ENCODE assay signal across 20 cellular contexts in genomic region chr3:45980229-45980813, GRCh38. TPM values are rescaled to one million over a fixed set of nuclear protein-coding genes. Genes with fewer than 3 reads are reported as not detected.
DNase-seq lines count a peak whose midpoint lies in the region; ATAC-seq and TF ChIP-seq lines count a peak whose summit lies in the region.
"Had no signal": no experiment of that assay in that cellular context is flagged by ENCODE, and none has a peak within 500 bp of the region (broad histone marks: within the 10 kb centered on the region; RNA-seq: fewer than 3 reads in every experiment).

No MANE protein-coding gene starts in this region.

- H3K27me3 ChIP-seq in skeletal muscle tissue (ENCODE audit: control insufficient read depth in 3 of 3, insufficient read depth in 3 of 3, low read length in 3 of 3) (no peaks in the 10 kb centered on the region), vagina (no peaks in the 10 kb centered on the region), aorta (ENCODE audit: control insufficient read depth in 1 of 2, insufficient read depth in 2 of 2, low read length in 1 of 2) (no peaks in the 10 kb centered on the region)
- H3K27me3 ChIP-seq: body of pancreas, esophagus squamous epithelium, tibial artery had no signal

- peak overlapping the region; percentile 77 to 80 for H3K27ac Mint-ChIP-seq in natural killer cell treated with Interleukin-12 subunit alpha and Interleukin-12 subunit beta and Interleukin-15 and Interleukin-18, amount 100 ng/mL, for 72 hours
- H3K27ac Mint-ChIP-seq in natural killer cell, result no peak overlapping the region
- peak overlapping the region; percentile 7 for H3K27ac Mint-ChIP-seq in activated CD4-positive, alpha-beta memory T cell treated with anti-CD3 and anti-CD28 coated beads, Interleukin-2, amount 10 ng/mL, durations not matched to agents 7 days and 5 days

- H3K4me1 Mint-ChIP-seq in natural killer cell treated with Interleukin-12 subunit alpha and Interleukin-12 subunit beta and Interleukin-15 and Interleukin-18, amount 100 ng/mL, for 72 hours (ENCODE audit: low read depth in 2 of 2), result peaks cover 43 to 44% of the 10 kb centered on the region in 2 donors
- H3K4me1 Mint-ChIP-seq in natural killer cell, result peaks cover 33 to 41% of the 10 kb centered on the region in 2 donors
- peaks cover 74% of the 10 kb centered on the region for H3K4me1 Mint-ChIP-seq in activated CD4-positive, alpha-beta memory T cell treated with anti-CD3 and anti-CD28 coated beads, Interleukin-2, amount 10 ng/mL, durations not matched to agents 7 days and 5 days

- no peaks in the 10 kb centered on the region for H3K9me3 Mint-ChIP-seq in natural killer cell treated with Interleukin-12 subunit alpha and Interleukin-12 subunit beta and Interleukin-15 and Interleukin-18, amount 100 ng/mL, for 72 hours
- H3K9me3 Mint-ChIP-seq in natural killer cell, result no peaks in the 10 kb centered on the region
- no peaks in the 10 kb centered on the region for H3K9me3 Mint-ChIP-seq in activated CD4-positive, alpha-beta memory T cell treated with anti-CD3 and anti-CD28 coated beads, Interleukin-2, amount 10 ng/mL, durations not matched to agents 7 days and 5 days

- CTCF ChIA-PET in activated CD4-positive, alpha-beta memory T cell treated with anti-CD3 and anti-CD28 coated beads, Interleukin-2, amount 10 ng/mL, durations not matched to agents 7 days and 5 days (lab: Charles Lee), result interaction anchor here (0.7 kb wide), 2 partner anchors 39 to 389 kb away, joined by 3 read pairs; no protein-coding TSS in a partner anchor

- DNase-seq in natural killer cell treated with Interleukin-12 subunit alpha and Interleukin-12 subunit beta and Interleukin-15 and Interleukin-18, amount 100 ng/mL, for 72 hours (ENCODE audit: low spot score), result no peak
- no peak for DNase-seq in natural killer cell
- no peak for DNase-seq in activated CD4-positive, alpha-beta memory T cell treated with anti-CD3 and anti-CD28 coated beads, Interleukin-2, amount 10 ng/mL, durations not matched to agents 7 days and 5 days
- no peak for DNase-seq in vagina (ENCODE audit: extremely low spot score in 2 of 2)
- no peak for DNase-seq in aorta
- DNase-seq: body of pancreas, DMS79, esophagus squamous epithelium, mammary epithelial cell, NCI-H69, nucleus accumbens, SHP77, SW 1271, tibial artery had no signal

- intact Hi-C loops in natural killer cell (cut with micrococcal nuclease), result no loop called here
- intact Hi-C loops in vagina (cut with DNase I), result no loop called here
- intact Hi-C loops in aorta (cut with DNase I), result loop anchor here in 1 of 2 donors (10.0 kb wide), 2 partner anchors 306 to 386 kb away; partner anchors contain the start of gene LIMD1

- H3K27ac ChIP-seq in skeletal muscle tissue (ENCODE audit: low read depth, low read length) (peak overlapping the region; percentile 45), vagina (peak overlapping the region; percentile 20), aorta (ENCODE audit: low read depth in 1 of 2, low read length in 2 of 2) (no peak overlapping the region)
- H3K27ac ChIP-seq: body of pancreas, tibial artery had no signal

- TF ChIP-seq CTCF in natural killer cell (IDR thresholded peaks at IDR 0.05) (no peak), vagina (IDR thresholded peaks at IDR 0.05) (no peak)

- H3K4me1 ChIP-seq in skeletal muscle tissue (ENCODE audit: control insufficient read depth in 3 of 3, insufficient read depth in 3 of 3, low read length in 3 of 3) (peaks cover 73 to 88% (median 80%) of the 10 kb centered on the region in 3 donors), vagina (peaks cover 56% of the 10 kb centered on the region), aorta (ENCODE audit: control insufficient read depth in 1 of 2, insufficient read depth in 2 of 2, low read length in 2 of 2) (peaks cover 4 to 10% of the 10 kb centered on the region in 2 donors)

- H3K4me3 ChIP-seq in skeletal muscle tissue (ENCODE audit: low read length in 3 of 3) (no peak overlapping the region), vagina (no peak overlapping the region), aorta (ENCODE audit: low read length in 2 of 2) (no peak overlapping the region)
- H3K4me3 ChIP-seq: body of pancreas, esophagus squamous epithelium, K562, tibial artery had no signal

- peaks cover 18% of the 10 kb centered on the region for H3K36me3 Mint-ChIP-seq in natural killer cell treated with Interleukin-12 subunit alpha and Interleukin-12 subunit beta and Interleukin-15 and Interleukin-18, amount 100 ng/mL, for 72 hours
- H3K36me3 Mint-ChIP-seq in natural killer cell, result peaks cover 28% of the 10 kb centered on the region
- H3K36me3 Mint-ChIP-seq in activated CD4-positive, alpha-beta memory T cell treated with anti-CD3 and anti-CD28 coated beads, Interleukin-2, amount 10 ng/mL, durations not matched to agents 7 days and 5 days (ENCODE audit: low read depth), result peaks cover 90% of the 10 kb centered on the region

- 81 to 86% methylated on average over 7 of the region's 7 CpGs for WGBS in aorta, 2 donors

- POLR2A ChIA-PET in activated CD4-positive, alpha-beta memory T cell treated with anti-CD3 and anti-CD28 coated beads, Interleukin-2, amount 10 ng/mL, durations not matched to agents 7 days and 5 days (lab: Charles Lee), result interaction anchor here (0.9 to 11.4 kb wide), 10 partner anchors 9 to 117 kb away, joined by 3 to 177 read pairs (median 4); partner anchors contain the start of genes CXCR6 and FYCO1

- H3K4me3 Mint-ChIP-seq in natural killer cell treated with Interleukin-12 subunit alpha and Interleukin-12 subunit beta and Interleukin-15 and Interleukin-18, amount 100 ng/mL, for 72 hours, result peak overlapping the region; percentile 32
- no peak overlapping the region for H3K4me3 Mint-ChIP-seq in natural killer cell
- no peak overlapping the region for H3K4me3 Mint-ChIP-seq in activated CD4-positive, alpha-beta memory T cell treated with anti-CD3 and anti-CD28 coated beads, Interleukin-2, amount 10 ng/mL, durations not matched to agents 7 days and 5 days

- no peak for TF ChIP-seq POLR2A in vagina (IDR thresholded peaks at IDR 0.05)

- H3K9me3 ChIP-seq in skeletal muscle tissue (ENCODE audit: control insufficient read depth in 3 of 3, low read length in 3 of 3) (no peaks in the 10 kb centered on the region), vagina (no peaks in the 10 kb centered on the region), aorta (ENCODE audit: control insufficient read depth, low read length) (no peaks in the 10 kb centered on the region)
- H3K9me3 ChIP-seq: body of pancreas, esophagus squamous epithelium, tibial artery had no signal

- no peaks in the 10 kb centered on the region for H3K27me3 Mint-ChIP-seq in natural killer cell treated with Interleukin-12 subunit alpha and Interleukin-12 subunit beta and Interleukin-15 and Interleukin-18, amount 100 ng/mL, for 72 hours
- H3K27me3 Mint-ChIP-seq in natural killer cell (ENCODE audit: low read depth in 2 of 2), result no peaks in the 10 kb centered on the region
- H3K27me3 Mint-ChIP-seq in activated CD4-positive, alpha-beta memory T cell treated with anti-CD3 and anti-CD28 coated beads, Interleukin-2, amount 10 ng/mL, durations not matched to agents 7 days and 5 days, result no peaks in the 10 kb centered on the region

- H3K9ac ChIP-seq in skeletal muscle tissue (ENCODE audit: low read depth in 1 of 3, low read length in 3 of 3), result no peak overlapping the region

- no peak for ATAC-seq in natural killer cell treated with Interleukin-12 subunit alpha and Interleukin-12 subunit beta and Interleukin-15 and Interleukin-18, amount 100 ng/mL, for 72 hours
- ATAC-seq in natural killer cell, result no peak
- ATAC-seq in aorta (ENCODE audit: low FRiP score), result no peak
- ATAC-seq in GM18867 (IDR thresholded peaks at IDR 0.05; ENCODE audit: unreplicated experiment), result no peak
- no peak for ATAC-seq in HG03025 (IDR thresholded peaks at IDR 0.05; ENCODE audit: low FRiP score, unreplicated experiment)
- ATAC-seq: body of pancreas, K562 had no signal

- H3K36me3 ChIP-seq in skeletal muscle tissue (ENCODE audit: control insufficient read depth in 3 of 3, insufficient read depth in 3 of 3, low read length in 3 of 3) (peaks cover 31 to 64% (median 60%) of the 10 kb centered on the region in 3 donors), vagina (peaks cover 0 to 51% of the 10 kb centered on the region in 2 donors), aorta (ENCODE audit: control insufficient read depth in 1 of 2, insufficient read depth in 2 of 2, low read length in 1 of 2) (peaks cover 3 to 18% of the 10 kb centered on the region in 2 donors)

RNA-seq across cellular contexts. Expression of gene FYCO1, which starts 15.3 kb away (rescaled TPM):
- total RNA-seq in natural killer cell treated with Interleukin-12 subunit alpha and Interleukin-12 subunit beta and Interleukin-15 and Interleukin-18, amount 100 ng/mL, for 72 hours, result 10 to 100 TPM; 14.6 to 30.3 TPM
- total RNA-seq in natural killer cell (10 to 100 TPM; 23.0 to 28.4 (median 27.5) TPM), skeletal muscle tissue (16.7 TPM), vagina (45.7 TPM), aorta (10 to 100 TPM; 75.5 to 91.8 TPM)
- 10 to 100 TPM; 21.7 to 22.6 TPM for total RNA-seq in activated CD4-positive, alpha-beta memory T cell treated with anti-CD3 and anti-CD28 coated beads, Interleukin-2, amount 10 ng/mL, durations not matched to agents 7 days and 5 days
- polyA plus RNA-seq in aorta, result 10 to 100 TPM; 15.9 to 27.9 TPM

RNA-seq across cellular contexts. Expression of gene CXCR6, which starts 37.1 kb away (rescaled TPM):
- total RNA-seq in natural killer cell treated with Interleukin-12 subunit alpha and Interleukin-12 subunit beta and Interleukin-15 and Interleukin-18, amount 100 ng/mL, for 72 hours, result 1 to 10 TPM; 4.0 to 5.3 TPM
- total RNA-seq in natural killer cell (1 to 10 TPM in 2 of 3 donors, under 1 TPM in 1; 0.95 to 2.1 (median 1.7) TPM), skeletal muscle tissue (not detected), vagina (9.6 TPM), aorta (1 to 10 TPM; 1.4 to 2.8 TPM)
- 10 to 100 TPM; 53.8 to 58.8 TPM for total RNA-seq in activated CD4-positive, alpha-beta memory T cell treated with anti-CD3 and anti-CD28 coated beads, Interleukin-2, amount 10 ng/mL, durations not matched to agents 7 days and 5 days
- 1 to 10 TPM in 1 of 2 donors, not detected in 1; 2.9 TPM for polyA plus RNA-seq in aorta
- total RNA-seq: K562, kidney epithelial cell, mammary epithelial cell, OCI-LY7 had no signal
- polyA plus RNA-seq: mammary epithelial cell had no signal

RNA-seq across cellular contexts. Expression of gene XCR1, which starts 47.0 kb away (rescaled TPM):
- not detected for total RNA-seq in natural killer cell treated with Interleukin-12 subunit alpha and Interleukin-12 subunit beta and Interleukin-15 and Interleukin-18, amount 100 ng/mL, for 72 hours
- total RNA-seq in natural killer cell (under 1 TPM in 1 of 3 donors, not detected in 2; 0.21 TPM), skeletal muscle tissue (not detected), vagina (not detected), aorta (under 1 TPM; 0.26 to 0.63 TPM)
- total RNA-seq in activated CD4-positive, alpha-beta memory T cell treated with anti-CD3 and anti-CD28 coated beads, Interleukin-2, amount 10 ng/mL, durations not matched to agents 7 days and 5 days, result not detected
- not detected for polyA plus RNA-seq in aorta
- total RNA-seq: body of pancreas, K562, kidney epithelial cell, mammary epithelial cell, OCI-LY7 had no signal
- polyA plus RNA-seq: K562, mammary epithelial cell had no signal

Comparison
In these comparisons a context has a peak if more than half of its experiments do, and no peak if none do; other contexts are left out.
1. H3K27ac Mint-ChIP-seq: peak in natural killer cell treated with Interleukin-12 subunit alpha and Interleukin-12 subunit beta and Interleukin-15 and Interleukin-18, amount 100 ng/mL, for 72 hours (2 of 2) and activated CD4-positive, alpha-beta memory T cell treated with anti-CD3 and anti-CD28 coated beads, Interleukin-2, amount 10 ng/mL, durations not matched to agents 7 days and 5 days (single experiment); none in natural killer cell (0 of 2).
2. H3K27ac ChIP-seq: peak in skeletal muscle tissue (single experiment) and vagina (single experiment); none in aorta (0 of 2).